ENCODE assay signal across 14 cellular contexts in the genomic region with DNA sequence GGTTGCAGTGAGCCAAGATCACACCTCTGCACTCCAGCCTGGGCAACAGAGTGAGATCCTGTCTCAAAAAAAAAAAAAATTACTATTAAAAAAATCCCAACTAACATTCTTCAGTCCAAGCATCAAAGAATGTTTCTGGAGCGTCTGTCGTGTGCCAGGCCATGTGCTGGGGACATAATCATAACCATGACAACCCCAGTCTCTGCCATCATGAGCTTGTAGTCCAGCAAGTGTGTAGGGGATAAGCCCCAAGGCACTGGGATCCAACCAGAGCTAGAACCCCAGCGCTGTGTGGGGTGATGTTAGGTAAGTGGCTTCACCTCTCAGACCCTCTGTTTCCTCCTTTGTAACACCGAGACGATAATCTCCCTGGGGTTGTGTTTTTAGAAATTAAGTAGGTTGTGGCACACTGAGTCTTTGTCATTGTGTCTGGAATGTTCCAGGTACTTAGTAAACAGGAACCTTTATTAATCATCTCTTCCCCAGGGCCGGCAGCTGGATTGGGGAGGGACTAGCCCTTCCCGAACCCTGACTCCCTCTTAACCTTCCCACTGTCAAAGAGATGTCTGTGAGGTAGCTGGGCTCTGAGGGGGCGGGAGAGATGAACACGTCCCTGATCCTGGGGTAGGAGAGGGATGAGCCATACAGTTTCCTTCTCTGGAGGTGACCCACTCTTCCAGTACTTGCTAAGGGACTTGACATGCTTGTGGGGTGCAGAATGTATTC. TPM values are rescaled to one million over a fixed set of nuclear protein-coding genes. Genes with fewer than 3 reads are reported as not detected.
DNase-seq lines count a peak whose midpoint lies in the region; ATAC-seq, FAIRE-seq and TF ChIP-seq lines count a peak whose summit lies in the region.
"Had no signal": no experiment of that assay in that cellular context is flagged by ENCODE, and none has a peak within 500 bp of the region (broad histone marks: within the 10 kb centered on the region; RNA-seq: fewer than 3 reads in every experiment).

No MANE protein-coding gene starts in this region.

- H3K4me3 ChIP-seq in AG04450 (ENCODE audit: low read depth, low read length) (peak overlapping the region; percentile 5; the same call in 1 of the 2 replicates), adipocyte (ENCODE audit: low read length) (peak overlapping the region; percentile 98), fibroblast of mammary gland (ENCODE audit: control insufficient read depth, low read depth, low read length) (peak overlapping the region; percentile 11), pancreas (no peak overlapping the region)

- ATAC-seq in pancreas (no peak), HG03378 (IDR thresholded peaks at IDR 0.05; ENCODE audit: unreplicated experiment) (no peak)
- ATAC-seq: activated CD8-positive, alpha-beta memory T cell treated with anti-CD3 and anti-CD28 coated beads, Interleukin-2, amount 10 ng/mL, durations not matched to agents 7 days and 5 days had no signal

- no peak for FAIRE-seq in pancreas (lab: Jason Lieb, UNC)

- H3K9me3 ChIP-seq in AG04450 (ENCODE audit: control insufficient read depth, insufficient read depth, low read length): no peaks in the 10 kb centered on the region
- no peaks in the 10 kb centered on the region for H3K9me3 ChIP-seq in adipocyte (ENCODE audit: control insufficient read depth, low read length)
- H3K9me3 ChIP-seq in pancreas: no peaks in the 10 kb centered on the region

- H3K36me3 Mint-ChIP-seq in osteocyte (ENCODE audit: unreplicated experiment): peaks cover 21% of the 10 kb centered on the region

- H3K27ac ChIP-seq in AG04450 (ENCODE audit: low read depth, low read length) (no peak overlapping the region), pancreas (peak overlapping the region in 3 of 4 donors; percentile 2 to 25 (median 24))

- no peak overlapping the region for H3K27ac Mint-ChIP-seq in osteocyte (ENCODE audit: unreplicated experiment)
- H3K27ac Mint-ChIP-seq: activated CD8-positive, alpha-beta memory T cell treated with anti-CD3 and anti-CD28 coated beads, Interleukin-2, amount 10 ng/mL, durations not matched to agents 7 days and 5 days had no signal

- no peaks in the 10 kb centered on the region for H3K9me3 Mint-ChIP-seq in osteocyte (ENCODE audit: unreplicated experiment)

- intact Hi-C loops in pancreas (cut with DNase I): no loop called here

- DNase-seq in AG04450 (ENCODE audit: low read depth, low spot score) (no peak), adipocyte (ENCODE audit: low read depth) (no peak), fibroblast of mammary gland (ENCODE audit: low read depth) (peak; percentile 74), pancreas (no peak), osteocyte (ENCODE audit: extremely low spot score, unreplicated experiment) (no peak), COLO668 (lab: John Stamatoyannopoulos, UW; ENCODE audit: unreplicated experiment) (no peak)
- no peak for DNase-seq in stimulated activated naive CD4-positive, alpha-beta T cell (lab: John Stamatoyannopoulos, UW)
- DNase-seq: activated CD8-positive, alpha-beta memory T cell treated with anti-CD3 and anti-CD28 coated beads, Interleukin-2, amount 10 ng/mL, durations not matched to agents 7 days and 5 days; anterior cingulate cortex; mesendoderm; NCI-H1694 treated with DMSO at 0.1 percent for 48 hours; OCI-M1; T-helper 9 cell had no signal

- H3K4me1 Mint-ChIP-seq in osteocyte (ENCODE audit: unreplicated experiment): peaks cover 41% of the 10 kb centered on the region

- TF ChIP-seq CTCF in AG04450 (IDR thresholded peaks at IDR 0.05; ENCODE audit: low read depth, low read length) (no peak), fibroblast of mammary gland (conservative IDR thresholded peaks at IDR 0.05; ENCODE audit: control insufficient read depth, insufficient read depth, low read depth, low read length) (no peak), pancreas (IDR thresholded peaks at IDR 0.05) (no peak), osteocyte (IDR thresholded peaks at IDR 0.05) (no peak)

- no peaks in the 10 kb centered on the region for H3K27me3 Mint-ChIP-seq in osteocyte (ENCODE audit: unreplicated experiment)
- H3K27me3 Mint-ChIP-seq: activated CD8-positive, alpha-beta memory T cell treated with anti-CD3 and anti-CD28 coated beads, Interleukin-2, amount 10 ng/mL, durations not matched to agents 7 days and 5 days had no signal

- POLR2A ChIA-PET in AG04450 (lab: Yijun Ruan, JAX): interaction anchor here (0.6 kb wide), 1 partner anchor 90 kb away, joined by 3 read pairs; no protein-coding TSS in a partner anchor

- 57 to 66% methylated on average over 9 of the region's 9 CpGs for WGBS in pancreas, 2 donors

- H3K27me3 ChIP-seq in AG04450 (ENCODE audit: control insufficient read depth, insufficient read depth, low read length) (no peaks in the 10 kb centered on the region), adipocyte (replicated peaks; ENCODE audit: control insufficient read depth, insufficient read depth, low read length) (no peaks in the 10 kb centered on the region), pancreas (no peaks in the 10 kb centered on the region)

- peak overlapping the region; percentile 100 for H3K9ac ChIP-seq in adipocyte (ENCODE audit: low read length)

- no peak overlapping the region for H3K4me3 Mint-ChIP-seq in osteocyte (ENCODE audit: unreplicated experiment)
- H3K4me3 Mint-ChIP-seq: activated CD8-positive, alpha-beta memory T cell treated with anti-CD3 and anti-CD28 coated beads, Interleukin-2, amount 10 ng/mL, durations not matched to agents 7 days and 5 days had no signal

- H3K36me3 ChIP-seq in adipocyte (ENCODE audit: control insufficient read depth, insufficient read depth, low read length, severe bottlenecking) (peaks cover 42% of the 10 kb centered on the region), pancreas (peaks cover 0 to 20% (median 5%) of the 10 kb centered on the region in 3 donors)

- CTCF ChIA-PET in AG04450 (lab: Charles Lee): interaction anchor here (0.9 kb wide), 1 partner anchor 120 kb away, joined by 3 read pairs; no protein-coding TSS in a partner anchor

- H3K4me1 ChIP-seq in adipocyte (ENCODE audit: control insufficient read depth, insufficient read depth, low read length) (peaks cover 41% of the 10 kb centered on the region), pancreas (peaks cover 16 to 26% (median 17%) of the 10 kb centered on the region in 3 donors)

RNA-seq across cellular contexts. Expression of a gene that starts 5.2 kb away (rescaled TPM):
- polyA plus RNA-seq in AG04450 (2011; rRNA removed): 8.9 and 11.6 TPM in 2 replicates
- 12.7 and 17.0 TPM in 2 replicates for polyA minus RNA-seq in AG04450 (2011; rRNA and poly(A)+ RNA removed)
- total RNA-seq in pancreas: 10 to 100 TPM in 3 of 6 donors, 1 to 10 TPM in 3; 6.9 to 12.6 (median 9.2) TPM
- polyA plus RNA-seq in pancreas: 10 to 100 TPM; 14.5 to 20.4 TPM
- total RNA-seq in osteocyte: 10.9 and 12.0 TPM in 2 replicates

RNA-seq across cellular contexts. Expression of a gene that starts 5.4 kb away (rescaled TPM):
- polyA plus RNA-seq in AG04450 (2011; rRNA removed) (16.0 and 20.2 TPM in 2 replicates), pancreas (10 to 100 TPM; 41.5 to 44.2 TPM)
- 18.9 and 20.5 TPM in 2 replicates for polyA minus RNA-seq in AG04450 (2011; rRNA and poly(A)+ RNA removed)
- total RNA-seq in pancreas (10 to 100 TPM; 12.7 to 28.6 (median 16.3) TPM), osteocyte (33.8 and 42.0 TPM in 2 replicates)

RNA-seq across cellular contexts. Expression of a gene that starts 28.2 kb away (rescaled TPM):
- polyA plus RNA-seq in AG04450 (2011; rRNA removed): 2.9 and 4.5 TPM in 2 replicates
- 5.5 and 7.5 TPM in 2 replicates for polyA minus RNA-seq in AG04450 (2011; rRNA and poly(A)+ RNA removed)
- total RNA-seq in pancreas: 1 to 10 TPM; 3.2 to 6.3 (median 4.2) TPM
- polyA plus RNA-seq in pancreas: 10 to 100 TPM in 1 of 2 donors, 1 to 10 TPM in 1; 6.1 to 10.1 TPM
- total RNA-seq in osteocyte: 14.6 and 17.0 TPM in 2 replicates

RNA-seq across cellular contexts. Expression of a gene that starts 28.9 kb away (rescaled TPM):
- 126 and 133 TPM in 2 replicates for polyA plus RNA-seq in AG04450 (2011; rRNA removed)
- polyA minus RNA-seq in AG04450 (2011; rRNA and poly(A)+ RNA removed): 229 and 285 TPM in 2 replicates
- 10 to 100 TPM; 18.9 to 33.0 (median 23.7) TPM for total RNA-seq in pancreas
- 10 to 100 TPM; 28.0 to 32.0 TPM for polyA plus RNA-seq in pancreas
- total RNA-seq in osteocyte: 48.0 and 53.2 TPM in 2 replicates

RNA-seq across cellular contexts. Expression of a gene that starts 31.6 kb away (rescaled TPM):
- polyA plus RNA-seq in AG04450 (2011; rRNA removed) (29.4 and 30.9 TPM in 2 replicates), pancreas (10 to 100 TPM; 14.7 to 16.2 TPM)
- polyA minus RNA-seq in AG04450 (2011; rRNA and poly(A)+ RNA removed): 25.0 and 30.6 TPM in 2 replicates
- total RNA-seq in pancreas (10 to 100 TPM in 1 of 6 donors, 1 to 10 TPM in 5; 3.2 to 19.1 (median 6.7) TPM), osteocyte (63.2 and 67.1 TPM in 2 replicates)

Comparison
In these comparisons a context has a peak if more than half of its experiments do, and no peak if none do; other contexts are left out.
1. H3K4me3 ChIP-seq: peak in AG04450 (single experiment), adipocyte (single experiment) and fibroblast of mammary gland (single experiment); none in pancreas (0 of 4).